ENCODE assay signal across 8 cellular contexts in genomic region chr19:58561373-58562125, GRCh38. TPM values are rescaled to one million over a fixed set of nuclear protein-coding genes. Genes with fewer than 3 reads are reported as not detected.
DNase-seq lines count a peak whose midpoint lies in the region; ATAC-seq and TF ChIP-seq lines count a peak whose summit lies in the region.

No MANE protein-coding gene starts in this region.

- DNase-seq in T-cell: no peak
- DNase-seq in body of pancreas: no peak
- no peak for DNase-seq in GM13976 (ENCODE audit: low spot score)
- DNase-seq in NCI-H146 treated with DMSO at 0.1 percent for 48 hours (lab: John Stamatoyannopoulos, UW; ENCODE audit: unreplicated experiment): no peak
- DNase-seq in NCI-H82 treated with DMSO at 0.1 percent for 48 hours (lab: John Stamatoyannopoulos, UW; ENCODE audit: unreplicated experiment): no peak

- H3K4me3 ChIP-seq in DOHH2 (ENCODE audit: low read length) (peak overlapping the region; percentile 76), esophagus (ENCODE audit: low read depth in 1 of 2, low read length in 2 of 2) (peak overlapping the region; percentile 34 to 52), rectal smooth muscle tissue (ENCODE audit: low read length) (peak overlapping the region; percentile 67), body of pancreas (no peak overlapping the region)

- in situ Hi-C loops in GM13976 (cut with MboI; ENCODE audit: low sequenced_read_pairs, unreplicated experiment): no loop called here

- WGBS in esophagus, 2 donors: 45 to 46% methylated on average over 16 of the region's 16 CpGs
- 43 to 49% methylated on average over 7 to 16 of the region's 16 CpGs for WGBS in body of pancreas, 2 donors

- peak overlapping the region; percentile 27 for H3K9ac ChIP-seq in rectal smooth muscle tissue (ENCODE audit: low read length)

- H3K9me2 ChIP-seq in DOHH2 (replicated peaks; ENCODE audit: control insufficient read depth, low read length): no peaks in the 10 kb centered on the region

- H3K4me1 ChIP-seq in DOHH2 (ENCODE audit: control insufficient read depth, low read length): peaks cover 59% of the 10 kb centered on the region
- peaks cover 2 to 34% of the 10 kb centered on the region in 2 donors for H3K4me1 ChIP-seq in esophagus (ENCODE audit: control insufficient read depth in 2 of 2, insufficient read depth in 2 of 2, low read length in 1 of 2)
- peaks cover 20% of the 10 kb centered on the region for H3K4me1 ChIP-seq in rectal smooth muscle tissue (ENCODE audit: control insufficient read depth, insufficient read depth, low read length)
- H3K4me1 ChIP-seq in body of pancreas: peaks cover 48% of the 10 kb centered on the region

- POLR2A ChIA-PET in T-cell (lab: Charles Lee): interaction anchor here in 1 of 2 donors (0.6 kb wide), 1 partner anchor 8 kb away, joined by 3 read pairs; no protein-coding TSS in a partner anchor

- peak overlapping the region; percentile 79 to 97 (median 85) for H3K4me3 Mint-ChIP-seq in T-cell

- H3K9me3 Mint-ChIP-seq in T-cell: no peaks in the 10 kb centered on the region

- H4K20me1 ChIP-seq in DOHH2 (ENCODE audit: control insufficient read depth, insufficient read depth, low read depth, low read length): no peaks in the 10 kb centered on the region

- no peak for ATAC-seq in T-cell (replicated peaks in 1 of 4)
- no peak for ATAC-seq in body of pancreas

- no peak for TF ChIP-seq POLR2A in body of pancreas (IDR thresholded peaks at IDR 0.05)

- H3K4me1 Mint-ChIP-seq in T-cell: peaks cover 51 to 62% (median 61%) of the 10 kb centered on the region in 3 donors

- H3K27ac Mint-ChIP-seq in T-cell: peak overlapping the region; percentile 75 to 84

- peaks cover 28% of the 10 kb centered on the region for H3K79me2 ChIP-seq in DOHH2 (ENCODE audit: control insufficient read depth, low read length)

- peaks cover 37% of the 10 kb centered on the region for H3F3A ChIP-seq in DOHH2 (ENCODE audit: control insufficient read depth, insufficient read depth)

- H3K27me3 ChIP-seq in DOHH2 (ENCODE audit: control insufficient read depth, low read length) (0 out of 2 replicates have a peak, but pooled peaks cover 2% of the 10 kb centered on the region), esophagus (ENCODE audit: control insufficient read depth in 1 of 2, insufficient read depth in 2 of 2, low read length in 2 of 2) (no peaks in the 10 kb centered on the region), rectal smooth muscle tissue (ENCODE audit: control insufficient read depth, insufficient read depth, low read length) (peaks cover 3% of the 10 kb centered on the region), body of pancreas (no peaks in the 10 kb centered on the region)

- CTCF ChIA-PET in T-cell (lab: Charles Lee): no interaction called here

- intact Hi-C loops in body of pancreas (cut with DNase I): no loop called here

- peaks cover 18% of the 10 kb centered on the region for H3K36me3 ChIP-seq in DOHH2 (ENCODE audit: control insufficient read depth, low read length)
- H3K36me3 ChIP-seq in esophagus (ENCODE audit: control insufficient read depth in 2 of 2, insufficient read depth in 2 of 2, low read length in 1 of 2): peaks cover 0 to 2% of the 10 kb centered on the region in 2 donors
- H3K36me3 ChIP-seq in rectal smooth muscle tissue (ENCODE audit: control insufficient read depth, insufficient read depth, low read length): peaks cover 7% of the 10 kb centered on the region
- no peaks in the 10 kb centered on the region for H3K36me3 ChIP-seq in body of pancreas (replicated peaks in 1 of 2; ENCODE audit: insufficient read depth in 1 of 2, low read depth in 2 of 2)

- peak overlapping the region; percentile 97 for H3K4me2 ChIP-seq in DOHH2 (ENCODE audit: low read length)

- H3K9me3 ChIP-seq in DOHH2 (ENCODE audit: control insufficient read depth, insufficient read depth, low read length) (no peaks in the 10 kb centered on the region), esophagus (ENCODE audit: control insufficient read depth in 2 of 2, insufficient read depth in 1 of 2, low read depth in 1 of 2, low read length in 1 of 2) (no peaks in the 10 kb centered on the region), body of pancreas (no peaks in the 10 kb centered on the region)

- peaks cover 3% of the 10 kb centered on the region for H3K36me3 Mint-ChIP-seq in T-cell

- no peak for TF ChIP-seq CTCF in DOHH2 (IDR thresholded peaks at IDR 0.05; ENCODE audit: low read depth, low read length, poor library complexity, severe bottlenecking)
- no peak for TF ChIP-seq CTCF in body of pancreas (IDR thresholded peaks at IDR 0.05)
- no peak for TF ChIP-seq CTCF in GM13976 (IDR thresholded peaks at IDR 0.05; ENCODE audit: borderline replicate concordance, control extremely low read depth, extremely low read depth, insufficient read depth, missing control alignments)

- H3K27me3 Mint-ChIP-seq in T-cell: no peaks in the 10 kb centered on the region

- H3K27ac ChIP-seq in DOHH2 (ENCODE audit: low read depth, low read length) (no peak overlapping the region; the same call in 1 of the 2 replicates), esophagus (ENCODE audit: low read depth in 2 of 2, low read length in 1 of 2) (peak overlapping the region; percentile 15 to 71), rectal smooth muscle tissue (ENCODE audit: low read depth, low read length) (peak overlapping the region; percentile 51), body of pancreas (peak overlapping the region in 2 of 4 donors; percentile 38 to 59)

RNA-seq across cellular contexts. Expression of gene UBE2M, which starts 3.1 kb away (rescaled TPM):
- total RNA-seq in T-cell (10 to 100 TPM; 35.6 to 53.5 (median 48.6) TPM), body of pancreas (10 to 100 TPM; 10.5 to 11.7 TPM)
- polyA plus RNA-seq in esophagus: 10 to 100 TPM; 22.7 to 41.4 TPM

RNA-seq across cellular contexts. Expression of gene CHMP2A, which starts 6.6 kb away (rescaled TPM):
- total RNA-seq in T-cell (10 to 100 TPM; 61.5 to 82.9 (median 79.3) TPM), body of pancreas (10 to 100 TPM; 22.7 to 66.4 TPM)
- 100 to 1,000 TPM; 174 to 262 TPM for polyA plus RNA-seq in esophagus

RNA-seq across cellular contexts. Expression of gene MZF1, which starts 11.6 kb away (rescaled TPM):
- total RNA-seq in T-cell (10 to 100 TPM; 37.0 to 59.3 (median 47.2) TPM), body of pancreas (10 to 100 TPM; 31.4 to 59.3 TPM)
- polyA plus RNA-seq in esophagus: 10 to 100 TPM; 15.3 to 35.9 TPM

RNA-seq across cellular contexts. Expression of gene TRIM28, which starts 17.7 kb away (rescaled TPM):
- total RNA-seq in T-cell: 100 to 1,000 TPM; 374 to 574 (median 403) TPM
- polyA plus RNA-seq in esophagus: 100 to 1,000 TPM; 159 to 175 TPM
- total RNA-seq in body of pancreas: 100 to 1,000 TPM; 244 to 273 TPM

RNA-seq across cellular contexts. Expression of gene ZBTB45, which starts 41.9 kb away (rescaled TPM):
- total RNA-seq in T-cell: 10 to 100 TPM in 4 of 5 donors, 1 to 10 TPM in 1; 8.3 to 27.8 (median 24.5) TPM
- polyA plus RNA-seq in esophagus: 1 to 10 TPM; 6.4 to 7.4 TPM
- total RNA-seq in body of pancreas: 10 to 100 TPM in 1 of 2 donors, 1 to 10 TPM in 1; 9.9 to 12.9 TPM

Comparison
In these comparisons a context has a peak if more than half of its experiments do, and no peak if none do; other contexts are left out.
1. H3K4me3 ChIP-seq: peak in DOHH2 (single experiment), esophagus (2 of 2) and rectal smooth muscle tissue (single experiment); none in body of pancreas (0 of 2).